Comparison of ENCODE assay signal across 9 cellular contexts in the genomic region with DNA sequence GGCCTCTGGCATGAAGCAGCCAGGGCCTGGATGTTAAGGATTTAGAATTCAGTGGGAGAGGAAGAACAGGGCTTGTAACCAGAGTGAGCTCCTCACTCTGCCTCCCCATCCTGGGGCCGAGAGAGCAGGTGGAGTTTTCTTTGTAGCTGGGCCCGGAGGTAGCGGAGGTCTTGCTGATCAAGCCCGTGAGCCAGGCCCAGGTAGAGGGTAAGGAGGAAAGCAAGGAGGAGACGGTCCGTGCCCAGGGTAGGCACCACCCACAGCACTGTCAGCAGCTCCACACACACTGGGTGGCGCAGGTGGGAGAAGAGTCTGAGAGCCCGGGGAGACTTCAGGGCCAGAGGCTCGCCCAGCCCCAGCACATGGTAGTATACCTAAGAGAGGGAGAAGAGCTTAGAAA. TPM values are rescaled to one million over a fixed set of nuclear protein-coding genes. Genes with fewer than 3 reads are reported as not detected.
DNase-seq lines count a peak whose midpoint lies in the region; ATAC-seq, FAIRE-seq and TF ChIP-seq lines count a peak whose summit lies in the region.
"Had no signal": no experiment of that assay in that cellular context is flagged by ENCODE, and none has a peak within 500 bp of the region (broad histone marks: within the 10 kb centered on the region; RNA-seq: fewer than 3 reads in every experiment).

No MANE protein-coding gene starts in this region.

- no peaks in the 10 kb centered on the region for H3K27me3 Mint-ChIP-seq in activated CD8-positive, alpha-beta memory T cell treated with anti-CD3 and anti-CD28 coated beads, Interleukin-2, amount 10 ng/mL, durations not matched to agents 7 days and 5 days
- H3K27me3 Mint-ChIP-seq in activated CD8-positive, alpha-beta T cell treated with anti-CD3 and anti-CD28 coated beads for 36 hours, result no peaks in the 10 kb centered on the region

- H3K4me3 ChIP-seq in keratinocyte (ENCODE audit: control insufficient read depth in 2 of 3, extremely low read depth in 1 of 3, insufficient read depth in 2 of 3, low read depth in 1 of 3, low read length in 3 of 3), result peak overlapping the region; percentile 82 to 90 (median 87)
- H3K4me3 ChIP-seq in thoracic aorta, result peak overlapping the region; percentile 99

- no peaks in the 10 kb centered on the region for H4K20me1 ChIP-seq in keratinocyte (ENCODE audit: control insufficient read depth, extremely low read depth, insufficient read depth, low read length)

- peaks cover 4 to 16% of the 10 kb centered on the region in 2 experiments for H3K36me3 ChIP-seq in keratinocyte (ENCODE audit: control insufficient read depth in 2 of 2, extremely low read depth in 1 of 2, insufficient read depth in 2 of 2, low read length in 2 of 2)
- no peaks in the 10 kb centered on the region for H3K36me3 ChIP-seq in thoracic aorta
- H3K36me3 ChIP-seq: right lobe of liver had no signal

- H3K4me1 ChIP-seq in keratinocyte (ENCODE audit: control insufficient read depth, extremely low read depth, insufficient read depth, low read length) (peaks cover 33% of the 10 kb centered on the region), thoracic aorta (ENCODE audit: control insufficient read depth in 1 of 2, low read depth in 2 of 2) (peaks cover 24 to 36% of the 10 kb centered on the region in 2 donors)

- ATAC-seq in activated CD8-positive, alpha-beta memory T cell treated with anti-CD3 and anti-CD28 coated beads, Interleukin-2, amount 10 ng/mL, durations not matched to agents 7 days and 5 days, result no peak
- no peak for ATAC-seq in activated CD8-positive, alpha-beta T cell treated with anti-CD3 and anti-CD28 coated beads for 36 hours
- ATAC-seq in thoracic aorta (ENCODE audit: insufficient number of reproducible peaks, low FRiP score, low read depth) (no peak), GM19397 (IDR thresholded peaks at IDR 0.05; ENCODE audit: unreplicated experiment) (no peak)
- ATAC-seq: right lobe of liver had no signal

- no peak overlapping the region for H2AFZ ChIP-seq in keratinocyte (ENCODE audit: control insufficient read depth, low read length)

- H3K4me2 ChIP-seq in keratinocyte (ENCODE audit: control insufficient read depth, extremely low read depth, insufficient read depth, low read depth, low read length), result peak overlapping the region; percentile 98

- H3K36me3 Mint-ChIP-seq in activated CD8-positive, alpha-beta memory T cell treated with anti-CD3 and anti-CD28 coated beads, Interleukin-2, amount 10 ng/mL, durations not matched to agents 7 days and 5 days, result peaks cover 26% of the 10 kb centered on the region
- peaks cover 44% of the 10 kb centered on the region for H3K36me3 Mint-ChIP-seq in activated CD8-positive, alpha-beta T cell treated with anti-CD3 and anti-CD28 coated beads for 36 hours (ENCODE audit: low read depth)

- peak overlapping the region; percentile 94 for H3K27ac ChIP-seq in keratinocyte (ENCODE audit: control insufficient read depth, insufficient read depth, low read length)
- peak overlapping the region; percentile 100 for H3K27ac ChIP-seq in thoracic aorta

- H3K27me3 ChIP-seq in keratinocyte (ENCODE audit: control insufficient read depth, extremely low read depth, insufficient read depth, low read length) (no peaks in the 10 kb centered on the region), thoracic aorta (replicated peaks; ENCODE audit: insufficient read depth) (no peaks in the 10 kb centered on the region)
- H3K27me3 ChIP-seq: right lobe of liver had no signal

- H3K9me1 ChIP-seq in keratinocyte (ENCODE audit: control insufficient read depth, extremely low read depth, insufficient read depth, low read length), result no peaks in the 10 kb centered on the region

- no peak for DNase-seq in activated CD8-positive, alpha-beta memory T cell treated with anti-CD3 and anti-CD28 coated beads, Interleukin-2, amount 10 ng/mL, durations not matched to agents 7 days and 5 days
- no peak for DNase-seq in activated CD8-positive, alpha-beta memory T cell treated with anti-CD3 and anti-CD28 coated beads, Interleukin-2, amount 50 U/mL, for 48 hours
- no peak for DNase-seq in activated CD8-positive, alpha-beta T cell treated with anti-CD3 and anti-CD28 coated beads for 36 hours
- DNase-seq in keratinocyte (ENCODE audit: low read depth, low spot score), result no peak
- no peak for DNase-seq in thoracic aorta (ENCODE audit: low spot score)
- no peak for DNase-seq in COR-L47 (lab: John Stamatoyannopoulos, UW)
- no peak for DNase-seq in 8988T

- CTCF ChIA-PET in activated CD8-positive, alpha-beta memory T cell treated with anti-CD3 and anti-CD28 coated beads, Interleukin-2, amount 10 ng/mL, durations not matched to agents 7 days and 5 days (lab: Charles Lee), result interaction anchor here (0.9 to 4.9 kb wide), 9 partner anchors 10 to 225 kb away, joined by 3 to 23 read pairs (median 7); a partner anchor contains a TSS
- CTCF ChIA-PET in activated CD8-positive, alpha-beta T cell treated with anti-CD3 and anti-CD28 coated beads for 36 hours (lab: Charles Lee), result interaction anchor here (1.0 to 6.6 kb wide), 5 partner anchors 10 to 42 kb away, joined by 4 to 51 read pairs (median 9); a partner anchor contains a TSS

- FAIRE-seq in keratinocyte (lab: Jason Lieb, UNC), result no peak

- peak overlapping the region; percentile 97 for H3K9ac ChIP-seq in keratinocyte (ENCODE audit: control insufficient read depth, extremely low read depth, insufficient read depth, low read length)

- TF ChIP-seq CTCF in activated CD8-positive, alpha-beta T cell treated with anti-CD3 and anti-CD28 coated beads for 36 hours (IDR thresholded peaks at IDR 0.05), result no peak
- TF ChIP-seq CTCF in keratinocyte (optimal IDR thresholded peaks at IDR 0.05 in 1 of 3, IDR thresholded peaks at IDR 0.05 in 1 of 3, conservative IDR thresholded peaks at IDR 0.05 in 1 of 3; ENCODE audit: extremely low read depth in 1 of 3, insufficient read depth in 2 of 3, low read length in 3 of 3) (peak in 1 of 3 experiments; percentile 7), thoracic aorta (IDR thresholded peaks at IDR 0.05) (no peak)

- H3K79me2 ChIP-seq in keratinocyte (ENCODE audit: control insufficient read depth, insufficient read depth, low read length), result peaks cover 56% of the 10 kb centered on the region

- peak overlapping the region; percentile 90 for H3K4me3 Mint-ChIP-seq in activated CD8-positive, alpha-beta memory T cell treated with anti-CD3 and anti-CD28 coated beads, Interleukin-2, amount 10 ng/mL, durations not matched to agents 7 days and 5 days
- H3K4me3 Mint-ChIP-seq in activated CD8-positive, alpha-beta T cell treated with anti-CD3 and anti-CD28 coated beads for 36 hours, result peak overlapping the region; percentile 88

- POLR2A ChIA-PET in activated CD8-positive, alpha-beta T cell treated with anti-CD3 and anti-CD28 coated beads for 36 hours (lab: Charles Lee), result interaction anchor here (0.5 to 7.4 kb wide), 10 partner anchors 9 to 74 kb away, joined by 3 to 86 read pairs (median 4); a partner anchor contains a TSS

- H3K4me1 Mint-ChIP-seq in activated CD8-positive, alpha-beta memory T cell treated with anti-CD3 and anti-CD28 coated beads, Interleukin-2, amount 10 ng/mL, durations not matched to agents 7 days and 5 days, result peaks cover 40% of the 10 kb centered on the region
- peaks cover 38% of the 10 kb centered on the region for H3K4me1 Mint-ChIP-seq in activated CD8-positive, alpha-beta T cell treated with anti-CD3 and anti-CD28 coated beads for 36 hours (ENCODE audit: low read depth)

- H3K9me3 Mint-ChIP-seq in activated CD8-positive, alpha-beta memory T cell treated with anti-CD3 and anti-CD28 coated beads, Interleukin-2, amount 10 ng/mL, durations not matched to agents 7 days and 5 days (ENCODE audit: low read depth), result no peaks in the 10 kb centered on the region
- no peaks in the 10 kb centered on the region for H3K9me3 Mint-ChIP-seq in activated CD8-positive, alpha-beta T cell treated with anti-CD3 and anti-CD28 coated beads for 36 hours

- peak overlapping the region; percentile 87 for H3K27ac Mint-ChIP-seq in activated CD8-positive, alpha-beta memory T cell treated with anti-CD3 and anti-CD28 coated beads, Interleukin-2, amount 10 ng/mL, durations not matched to agents 7 days and 5 days
- H3K27ac Mint-ChIP-seq in activated CD8-positive, alpha-beta T cell treated with anti-CD3 and anti-CD28 coated beads for 36 hours, result peak overlapping the region; percentile 88

- H3K9me3 ChIP-seq in keratinocyte (ENCODE audit: control insufficient read depth, low read depth, low read length) (no peaks in the 10 kb centered on the region), thoracic aorta (no peaks in the 10 kb centered on the region)
- H3K9me3 ChIP-seq: right lobe of liver had no signal

- dilution Hi-C loops in keratinocyte (cut with MboI; ENCODE audit: extremely low pct_ligation_motif_present, low sequenced_read_pairs), result no loop called here

- intact Hi-C loops in activated CD8-positive, alpha-beta T cell treated with anti-CD3 and anti-CD28 coated beads for 36 hours (cut with micrococcal nuclease), result no loop called here

RNA-seq across cellular contexts. Expression of a gene that starts 2.1 kb away (rescaled TPM):
- total RNA-seq in activated CD8-positive, alpha-beta memory T cell treated with anti-CD3 and anti-CD28 coated beads, Interleukin-2, amount 10 ng/mL, durations not matched to agents 7 days and 5 days, result 100 to 1,000 TPM; 257 to 293 TPM
- 100 to 1,000 TPM; 174 to 177 TPM for total RNA-seq in activated CD8-positive, alpha-beta T cell treated with anti-CD3 and anti-CD28 coated beads for 36 hours
- 87.0 to 114 TPM (median 88.9 TPM) in 3 replicates for polyA plus RNA-seq in keratinocyte
- 38.2 TPM for polyA plus RNA-seq in keratinocyte (2011; ENCODE audit: low read depth)
- 125 and 130 TPM in 2 replicates for polyA plus RNA-seq in keratinocyte (2011; cell fraction: cytosol; rRNA removed)
- polyA plus RNA-seq in keratinocyte (2011; cell fraction: nucleus; rRNA removed), result 173 and 187 TPM in 2 replicates
- 87.7 and 90.8 TPM in 2 replicates for polyA plus RNA-seq in keratinocyte (2012; ENCODE audit: low replicate concordance)
- 82.2 to 231 TPM (median 104 TPM) in 3 replicates for polyA minus RNA-seq in keratinocyte
- 110 TPM for polyA minus RNA-seq in keratinocyte (2011; cell fraction: cytosol; rRNA and poly(A)+ RNA removed)
- polyA minus RNA-seq in keratinocyte (2011; cell fraction: nucleus; rRNA and poly(A)+ RNA removed), result 60.5 and 75.5 TPM in 2 replicates
- total RNA-seq in thoracic aorta, result 10 to 100 TPM; 65.7 to 88.2 TPM

RNA-seq across cellular contexts. Expression of a gene that starts 2.2 kb away (rescaled TPM):
- total RNA-seq in activated CD8-positive, alpha-beta memory T cell treated with anti-CD3 and anti-CD28 coated beads, Interleukin-2, amount 10 ng/mL, durations not matched to agents 7 days and 5 days, result 10 to 100 TPM; 30.2 to 36.4 TPM
- 10 to 100 TPM; 21.0 to 22.0 TPM for total RNA-seq in activated CD8-positive, alpha-beta T cell treated with anti-CD3 and anti-CD28 coated beads for 36 hours
- 2.7 to 17.8 TPM (median 7.0 TPM) in 3 replicates for polyA plus RNA-seq in keratinocyte
- not detected for polyA plus RNA-seq in keratinocyte (2011; ENCODE audit: low read depth)
- 7.1 and 7.7 TPM in 2 replicates for polyA plus RNA-seq in keratinocyte (2011; cell fraction: cytosol; rRNA removed)
- polyA plus RNA-seq in keratinocyte (2011; cell fraction: nucleus; rRNA removed), result 7.6 and 8.5 TPM in 2 replicates
- 3.8 and 17.2 TPM in 2 replicates for polyA plus RNA-seq in keratinocyte (2012; ENCODE audit: low replicate concordance)
- polyA minus RNA-seq in keratinocyte, result 6.0 to 32.4 TPM (median 11.8 TPM) in 3 replicates
- 9.2 TPM for polyA minus RNA-seq in keratinocyte (2011; cell fraction: cytosol; rRNA and poly(A)+ RNA removed)
- 1.9 and 3.2 TPM in 2 replicates for polyA minus RNA-seq in keratinocyte (2011; cell fraction: nucleus; rRNA and poly(A)+ RNA removed)
- 10 to 100 TPM in 1 of 2 donors, 1 to 10 TPM in 1; 2.3 to 17.1 TPM for total RNA-seq in thoracic aorta

RNA-seq across cellular contexts. Expression of a gene that starts 15.8 kb away (rescaled TPM):
- 10 to 100 TPM; 39.5 to 49.6 TPM for total RNA-seq in activated CD8-positive, alpha-beta memory T cell treated with anti-CD3 and anti-CD28 coated beads, Interleukin-2, amount 10 ng/mL, durations not matched to agents 7 days and 5 days
- total RNA-seq in activated CD8-positive, alpha-beta T cell treated with anti-CD3 and anti-CD28 coated beads for 36 hours, result 10 to 100 TPM; 31.1 to 31.3 TPM
- 27.9 to 36.4 TPM (median 34.2 TPM) in 3 replicates for polyA plus RNA-seq in keratinocyte
- 22.4 TPM for polyA plus RNA-seq in keratinocyte (2011; ENCODE audit: low read depth)
- polyA plus RNA-seq in keratinocyte (2011; cell fraction: cytosol; rRNA removed), result 25.8 and 30.8 TPM in 2 replicates
- polyA plus RNA-seq in keratinocyte (2011; cell fraction: nucleus; rRNA removed), result 81.4 and 88.3 TPM in 2 replicates
- 18.0 and 27.7 TPM in 2 replicates for polyA plus RNA-seq in keratinocyte (2012; ENCODE audit: low replicate concordance)
- polyA minus RNA-seq in keratinocyte, result 39.2 to 59.7 TPM (median 49.4 TPM) in 3 replicates
- 23.2 TPM for polyA minus RNA-seq in keratinocyte (2011; cell fraction: cytosol; rRNA and poly(A)+ RNA removed)
- polyA minus RNA-seq in keratinocyte (2011; cell fraction: nucleus; rRNA and poly(A)+ RNA removed), result 20.4 and 24.4 TPM in 2 replicates
- total RNA-seq in thoracic aorta, result 10 to 100 TPM; 27.4 to 55.2 TPM

RNA-seq across cellular contexts. Expression of a gene that starts 28.5 kb away (rescaled TPM):
- total RNA-seq in activated CD8-positive, alpha-beta memory T cell treated with anti-CD3 and anti-CD28 coated beads, Interleukin-2, amount 10 ng/mL, durations not matched to agents 7 days and 5 days, result 10 to 100 TPM; 67.4 to 83.9 TPM
- 10 to 100 TPM; 80.4 to 90.7 TPM for total RNA-seq in activated CD8-positive, alpha-beta T cell treated with anti-CD3 and anti-CD28 coated beads for 36 hours
- 4.2 to 10.0 TPM (median 6.9 TPM) in 3 replicates for polyA plus RNA-seq in keratinocyte
- 2.8 TPM for polyA plus RNA-seq in keratinocyte (2011; ENCODE audit: low read depth)
- 5.3 TPM in 2 replicates for polyA plus RNA-seq in keratinocyte (2011; cell fraction: cytosol; rRNA removed)
- 25.1 and 29.9 TPM in 2 replicates for polyA plus RNA-seq in keratinocyte (2011; cell fraction: nucleus; rRNA removed)
- polyA plus RNA-seq in keratinocyte (2012; ENCODE audit: low replicate concordance), result 5.5 and 41.2 TPM in 2 replicates
- polyA minus RNA-seq in keratinocyte, result 5.6 to 43.2 TPM (median 10.2 TPM) in 3 replicates
- polyA minus RNA-seq in keratinocyte (2011; cell fraction: cytosol; rRNA and poly(A)+ RNA removed), result 4.2 TPM
- polyA minus RNA-seq in keratinocyte (2011; cell fraction: nucleus; rRNA and poly(A)+ RNA removed), result 9.6 and 14.6 TPM in 2 replicates
- 10 to 100 TPM; 16.6 to 22.6 TPM for total RNA-seq in thoracic aorta

RNA-seq across cellular contexts. Expression of a gene that starts 31.6 kb away (rescaled TPM):
- 1,000 to 10,000 TPM; 1,499 to 1,522 TPM for total RNA-seq in activated CD8-positive, alpha-beta memory T cell treated with anti-CD3 and anti-CD28 coated beads, Interleukin-2, amount 10 ng/mL, durations not matched to agents 7 days and 5 days
- 1,000 to 10,000 TPM; 1,556 to 1,579 TPM for total RNA-seq in activated CD8-positive, alpha-beta T cell treated with anti-CD3 and anti-CD28 coated beads for 36 hours
- 1,010 to 1,517 TPM (median 1,159 TPM) in 3 replicates for polyA plus RNA-seq in keratinocyte
- 84.6 TPM for polyA plus RNA-seq in keratinocyte (2011; ENCODE audit: low read depth)
- polyA plus RNA-seq in keratinocyte (2011; cell fraction: cytosol; rRNA removed), result 1,081 and 1,086 TPM in 2 replicates
- 643 and 747 TPM in 2 replicates for polyA plus RNA-seq in keratinocyte (2011; cell fraction: nucleus; rRNA removed)
- 276 and 1,138 TPM in 2 replicates for polyA plus RNA-seq in keratinocyte (2012; ENCODE audit: low replicate concordance)
- polyA minus RNA-seq in keratinocyte, result 1,680 to 1,870 TPM (median 1,801 TPM) in 3 replicates
- polyA minus RNA-seq in keratinocyte (2011; cell fraction: cytosol; rRNA and poly(A)+ RNA removed), result 842 TPM
- polyA minus RNA-seq in keratinocyte (2011; cell fraction: nucleus; rRNA and poly(A)+ RNA removed), result 371 and 465 TPM in 2 replicates
- 100 to 1,000 TPM; 172 to 243 TPM for total RNA-seq in thoracic aorta
